In the genomic region with DNA sequence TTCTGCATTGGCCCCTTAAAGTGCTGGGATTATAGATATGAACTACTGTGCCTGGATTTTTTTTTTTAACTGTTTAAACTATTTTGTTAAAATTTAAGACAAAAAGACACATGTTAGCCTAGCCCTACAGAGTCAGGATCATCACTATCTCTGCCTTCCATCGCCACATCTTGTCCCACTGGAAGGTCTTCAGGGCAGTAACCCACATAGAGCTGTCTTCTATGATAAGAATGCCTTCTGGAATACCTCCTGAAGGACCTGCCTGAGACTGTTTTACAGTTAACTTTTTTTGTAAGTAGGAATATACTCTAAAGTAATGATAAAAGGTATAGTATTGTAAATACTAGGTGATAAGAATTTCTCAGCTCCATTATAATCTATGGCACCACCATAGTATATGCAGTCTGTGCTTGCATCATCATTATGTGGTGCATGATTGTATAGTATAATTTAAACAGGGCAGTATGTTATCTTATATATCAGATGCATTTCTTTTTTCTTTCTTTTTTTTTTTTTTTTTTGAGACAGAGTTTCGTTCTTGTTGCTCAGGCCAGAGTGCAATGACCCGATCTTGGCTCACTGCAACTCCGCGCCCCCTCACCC, we compare ENCODE assay signal across 22 cellular contexts.
"Had no signal": no experiment of that assay in that cellular context is flagged by ENCODE, and none has a peak within 500 bp of the region (broad histone marks: within the 10 kb centered on the region; RNA-seq: fewer than 3 reads in every experiment).

No MANE protein-coding gene starts in this region.

- H3K4me3 Mint-ChIP-seq: memory B cell; naive thymus-derived CD8-positive, alpha-beta T cell; neural progenitor cell; stimulated activated naive CD8-positive, alpha-beta T cell treated with anti-CD3 and anti-CD28 coated beads, Interleukin-15, amount 100 ng/mL, for 72 hours; type B pancreatic cell had no signal

- H3K36me3 ChIP-seq: gastrocnemius medialis had no signal

- H3K4me1 ChIP-seq: neural progenitor cell, parathyroid adenoma, right lobe of liver had no signal

- H3K27me3 ChIP-seq: gastrocnemius medialis, neural progenitor cell, right lobe of liver, thyroid gland had no signal

- H2AFZ ChIP-seq: neural progenitor cell, parathyroid adenoma had no signal

- H3K27ac ChIP-seq: gastrocnemius medialis, neural progenitor cell, parathyroid adenoma, right lobe of liver, thyroid gland had no signal

- H3K4me3 ChIP-seq: gastrocnemius medialis, lung, neural progenitor cell, right lobe of liver, thyroid gland had no signal

- ATAC-seq: esophagus mucosa; gastrocnemius medialis; left lobe of liver; naive thymus-derived CD8-positive, alpha-beta T cell; right lobe of liver; stimulated activated naive CD8-positive, alpha-beta T cell treated with anti-CD3 and anti-CD28 coated beads, Interleukin-15, amount 100 ng/mL, for 72 hours had no signal

- H3K27ac Mint-ChIP-seq: memory B cell, neural progenitor cell, type B pancreatic cell had no signal

- DNase-seq: cortex of kidney; foreskin fibroblast; gastrocnemius medialis; head of caudate nucleus; kidney; midbrain; naive thymus-derived CD8-positive, alpha-beta T cell; right lobe of liver; small intestine; stimulated activated CD4-positive, alpha-beta T cell treated with anti-CD3 and anti-CD28 coated beads, Interleukin-15, amount 100 ng/mL, for 24 hours; stimulated activated CD4-positive, alpha-beta T cell treated with anti-CD3 and anti-CD28 coated beads, Interleukin-2, amount 100 ng/mL, for 48 hours; stimulated activated naive CD4-positive, alpha-beta T cell; stimulated activated naive CD8-positive, alpha-beta T cell treated with anti-CD3 and anti-CD28 coated beads, Interleukin-15, amount 100 ng/mL, for 72 hours; thyroid gland had no signal

- H3K4me2 ChIP-seq: neural progenitor cell had no signal

- H3K9me3 Mint-ChIP-seq: memory B cell; naive thymus-derived CD8-positive, alpha-beta T cell; neural progenitor cell; stimulated activated naive CD8-positive, alpha-beta T cell treated with anti-CD3 and anti-CD28 coated beads, Interleukin-15, amount 100 ng/mL, for 72 hours; type B pancreatic cell had no signal

- H3K27me3 Mint-ChIP-seq: memory B cell; naive thymus-derived CD8-positive, alpha-beta T cell; progenitor cell of endocrine pancreas; stimulated activated naive CD8-positive, alpha-beta T cell treated with anti-CD3 and anti-CD28 coated beads, Interleukin-15, amount 100 ng/mL, for 72 hours; type B pancreatic cell had no signal
